35 cellular contexts compared by ENCODE assay signal in the genomic region with DNA sequence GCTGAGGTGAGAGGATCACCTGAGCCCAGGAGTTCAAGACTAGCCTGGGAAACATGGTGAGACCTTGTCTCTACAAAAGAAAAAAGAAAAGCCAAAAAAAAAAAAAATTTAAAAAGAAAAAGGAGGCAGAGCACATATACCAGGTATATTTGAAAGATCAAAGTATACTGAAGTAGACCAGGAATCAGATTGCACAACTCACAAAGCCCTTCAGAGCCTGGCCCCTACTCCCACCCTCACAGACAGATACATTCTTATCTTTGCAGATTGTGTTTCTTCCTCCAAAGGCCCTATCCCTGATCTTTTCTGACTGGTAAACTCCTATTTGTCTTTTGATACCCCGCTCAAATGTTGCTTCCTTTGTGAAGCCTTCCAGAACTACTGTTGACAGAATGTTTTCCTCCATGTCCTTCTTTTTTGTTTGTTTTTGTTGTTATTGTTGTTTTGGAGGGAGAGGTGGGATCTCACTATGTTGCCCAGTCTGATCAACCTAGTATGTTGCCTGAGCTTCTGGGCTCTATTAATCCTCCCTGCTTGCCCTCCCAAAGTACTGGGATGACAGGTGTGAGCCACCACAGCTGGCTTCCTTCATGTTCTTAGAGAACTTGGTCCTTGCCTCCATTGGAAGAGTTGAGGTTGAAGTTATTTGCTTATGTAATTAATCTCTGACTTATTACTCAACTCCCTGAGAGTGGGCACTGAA. TPM values are rescaled to one million over a fixed set of nuclear protein-coding genes. Genes with fewer than 3 reads are reported as not detected.
"Had no signal": no experiment of that assay in that cellular context is flagged by ENCODE, and none has a peak within 500 bp of the region (broad histone marks: within the 10 kb centered on the region; RNA-seq: fewer than 3 reads in every experiment).

No MANE protein-coding gene starts in this region.

- H3K4me3 ChIP-seq: PC-9 had no signal

- H3K36me3 ChIP-seq: WERI-Rb-1 had no signal

- H3K27ac ChIP-seq: PC-9, RWPE1, WERI-Rb-1 had no signal

- H2AFZ ChIP-seq: PC-9 had no signal

- H3K4me2 ChIP-seq: PC-9 had no signal

- ATAC-seq: activated CD8-positive, alpha-beta T cell treated with anti-CD3 and anti-CD28 coated beads for 36 hours; activated T-cell treated with anti-CD3 and anti-CD28 coated beads, Interleukin-2, amount 50 U/mL, for 72 hours; activated T-helper 17 cell treated with anti-CD3 and anti-CD28 coated beads, Interleukin-2, amount 50 U/mL, for 72 hours; Right ventricle myocardium inferior had no signal

- FAIRE-seq: bronchial epithelial cell, RCC 7860 had no signal

- DNase-seq: activated CD4-positive, alpha-beta T cell treated with anti-CD3 and anti-CD28 coated beads, Interleukin-2, amount 10 ng/mL, durations not matched to agents 24 days and 14 days; activated CD4-positive, alpha-beta T cell treated with anti-CD3 and anti-CD28 coated beads, Interleukin-2, amount 50 U/mL, for 4 hours; activated CD8-positive, alpha-beta T cell treated with anti-CD3 and anti-CD28 coated beads for 36 hours; activated effector memory CD4-positive, alpha-beta T cell treated with anti-CD3 and anti-CD28 coated beads, Interleukin-2, amount 50 U/mL, for 16 hours; activated naive CD4-positive, alpha-beta T cell; activated naive CD4-positive, alpha-beta T cell treated with anti-CD3 and anti-CD28 coated beads, Interleukin-2, amount 50 U/mL, for 16 hours; activated naive CD8-positive, alpha-beta T cell treated with anti-CD3 and anti-CD28 coated beads for 36 hours; activated T-cell treated with anti-CD3 and anti-CD28 coated beads, Interleukin-2, amount 50 U/mL, for 1 hour; activated T-cell treated with anti-CD3 and anti-CD28 coated beads, Interleukin-2, amount 50 U/mL, for 72 hours; caudate nucleus; cerebellar nuclear complex; NCI-H1048; NCI-H1105 treated with DMSO at 0.1 percent for 48 hours; NCI-H1436 treated with DMSO at 0.1 percent for 48 hours; NCI-H1694 treated with DMSO at 0.1 percent for 48 hours; NCI-H2029; NCI-H2107; NCI-H2171; NCI-H510A; NCI-H526; NCI-H748 treated with DMSO at 0.1 percent for 48 hours; PC-9; SIG-M5; T1000; WERI-Rb-1 had no signal

RNA-seq across cellular contexts. Expression of a gene that starts 9.8 kb away (rescaled TPM):
- total RNA-seq: OCI-LY7; T-helper 2 cell treated with Interferon-gamma antibody and Interleukin-4, amounts not matched to agents 100 ng/mL and 5 ng/mL, for 36 hours had no signal

RNA-seq across cellular contexts. Expression of a gene that starts 37.6 kb away (rescaled TPM):
- total RNA-seq: activated CD4-positive, alpha-beta T cell treated with anti-CD3 and anti-CD28 coated beads, Interleukin-2, amount 10 ng/mL, durations not matched to agents 24 days and 14 days; activated CD8-positive, alpha-beta memory T cell treated with anti-CD3 and anti-CD28 coated beads for 36 hours; activated CD8-positive, alpha-beta T cell treated with anti-CD3 and anti-CD28 coated beads for 36 hours; activated naive CD8-positive, alpha-beta T cell treated with anti-CD3 and anti-CD28 coated beads for 36 hours; activated T-cell treated with anti-CD3 and anti-CD28 coated beads, Interleukin-2, amount 50 U/mL, for 72 hours; activated T-helper 17 cell treated with anti-CD3 and anti-CD28 coated beads, Interleukin-2, amount 50 U/mL, for 72 hours; bronchial epithelial cell; MCF 10A; OCI-LY7; PC-9; Right ventricle myocardium inferior; T-helper 1 cell treated with Interleukin-12 subunit alpha and Interleukin-12 subunit beta and Interleukin-4 antibody, amounts not matched to agents 30 ng/mL and 1 ng/mL, for 36 hours; T-helper 2 cell treated with Interferon-gamma antibody and Interleukin-4, amounts not matched to agents 100 ng/mL and 5 ng/mL, for 36 hours had no signal
